9 cellular contexts compared by ENCODE assay signal in genomic region chr5:89397096-89397495, GRCh38.
DNase-seq lines count a peak whose midpoint lies in the region; ATAC-seq and TF ChIP-seq lines count a peak whose summit lies in the region.
"Had no signal": no experiment of that assay in that cellular context is flagged by ENCODE, and none has a peak within 500 bp of the region (broad histone marks: within the 10 kb centered on the region; RNA-seq: fewer than 3 reads in every experiment).

No MANE protein-coding gene starts in this region.

- peaks cover 19% of the 10 kb centered on the region for H3K4me1 Mint-ChIP-seq in activated naive CD8-positive, alpha-beta T cell treated with anti-CD3 and anti-CD28 coated beads, Interleukin-2, amount 50 U/mL, for 24 hours
- peaks cover 7% of the 10 kb centered on the region for H3K4me1 Mint-ChIP-seq in activated naive CD8-positive, alpha-beta T cell treated with anti-CD3 and anti-CD28 coated beads for 36 hours

- H3K9ac ChIP-seq in adipocyte (ENCODE audit: low read length), result no peak overlapping the region

- H3K9me3 Mint-ChIP-seq in activated naive CD8-positive, alpha-beta T cell treated with anti-CD3 and anti-CD28 coated beads, Interleukin-2, amount 50 U/mL, for 24 hours, result no peaks in the 10 kb centered on the region
- no peaks in the 10 kb centered on the region for H3K9me3 Mint-ChIP-seq in activated naive CD8-positive, alpha-beta T cell treated with anti-CD3 and anti-CD28 coated beads for 36 hours

- 56 to 63% methylated on average over 1 of the region's 1 CpG for WGBS in upper lobe of left lung, 2 donors

- peak overlapping the region; percentile 53 for H3K27ac Mint-ChIP-seq in activated naive CD8-positive, alpha-beta T cell treated with anti-CD3 and anti-CD28 coated beads, Interleukin-2, amount 50 U/mL, for 24 hours
- H3K27ac Mint-ChIP-seq in activated naive CD8-positive, alpha-beta T cell treated with anti-CD3 and anti-CD28 coated beads for 36 hours, result no peak overlapping the region

- H3K4me3 Mint-ChIP-seq in activated naive CD8-positive, alpha-beta T cell treated with anti-CD3 and anti-CD28 coated beads, Interleukin-2, amount 50 U/mL, for 24 hours, result no peak overlapping the region
- H3K4me3 Mint-ChIP-seq in activated naive CD8-positive, alpha-beta T cell treated with anti-CD3 and anti-CD28 coated beads for 36 hours, result no peak overlapping the region

- DNase-seq in activated naive CD8-positive, alpha-beta T cell treated with anti-CD3 and anti-CD28 coated beads, Interleukin-2, amount 50 U/mL, for 24 hours, result no peak
- DNase-seq in activated naive CD8-positive, alpha-beta T cell treated with anti-CD3 and anti-CD28 coated beads for 36 hours, result no peak
- peak; percentile 34 for DNase-seq in adipocyte (ENCODE audit: low read depth)
- DNase-seq in upper lobe of left lung, result no peak
- DNase-seq in NCI-H1694 treated with DMSO at 0.1 percent for 48 hours (lab: John Stamatoyannopoulos, UW), result no peak
- no peak for DNase-seq in COLO668 (lab: John Stamatoyannopoulos, UW; ENCODE audit: unreplicated experiment)
- DNase-seq in NCI-H146 treated with DMSO at 0.1 percent for 48 hours (lab: John Stamatoyannopoulos, UW; ENCODE audit: unreplicated experiment), result no peak
- DNase-seq: stimulated activated CD4-positive, alpha-beta T cell treated with anti-CD3 and anti-CD28 coated beads, Interleukin-15, amount 100 ng/mL, for 24 hours had no signal

- H3K4me3 ChIP-seq in adipocyte (ENCODE audit: low read length) (no peak overlapping the region), upper lobe of left lung (no peak overlapping the region)

- H3K27me3 ChIP-seq in adipocyte (replicated peaks; ENCODE audit: control insufficient read depth, insufficient read depth, low read length), result no peaks in the 10 kb centered on the region
- no peaks in the 10 kb centered on the region for H3K27me3 ChIP-seq in upper lobe of left lung

- no peak for TF ChIP-seq EP300 in upper lobe of left lung (IDR thresholded peaks at IDR 0.05)

- no peak for TF ChIP-seq CTCF in upper lobe of left lung (IDR thresholded peaks at IDR 0.05)

- H3K27ac ChIP-seq in upper lobe of left lung, result peak overlapping the region; percentile 50 to 73 (median 70)

- no peaks in the 10 kb centered on the region for H3K36me3 Mint-ChIP-seq in activated naive CD8-positive, alpha-beta T cell treated with anti-CD3 and anti-CD28 coated beads, Interleukin-2, amount 50 U/mL, for 24 hours (ENCODE audit: low read depth)
- no peaks in the 10 kb centered on the region for H3K36me3 Mint-ChIP-seq in activated naive CD8-positive, alpha-beta T cell treated with anti-CD3 and anti-CD28 coated beads for 36 hours

- H3K27me3 Mint-ChIP-seq in activated naive CD8-positive, alpha-beta T cell treated with anti-CD3 and anti-CD28 coated beads, Interleukin-2, amount 50 U/mL, for 24 hours, result no peaks in the 10 kb centered on the region
- H3K27me3 Mint-ChIP-seq in activated naive CD8-positive, alpha-beta T cell treated with anti-CD3 and anti-CD28 coated beads for 36 hours, result no peaks in the 10 kb centered on the region

- peaks cover 16% of the 10 kb centered on the region for H3K4me1 ChIP-seq in adipocyte (ENCODE audit: control insufficient read depth, insufficient read depth, low read length)
- peaks cover 0 to 14% (median 9%) of the 10 kb centered on the region in 4 donors for H3K4me1 ChIP-seq in upper lobe of left lung

- no peak for ATAC-seq in activated naive CD8-positive, alpha-beta T cell treated with anti-CD3 and anti-CD28 coated beads, Interleukin-2, amount 50 U/mL, for 24 hours
- ATAC-seq in HG03159 (IDR thresholded peaks at IDR 0.05; ENCODE audit: unreplicated experiment) (peak; percentile 75), upper lobe of left lung (ENCODE audit: low FRiP score in 2 of 2) (peak in 1 of 2 donors; percentile 82)

- H3K36me3 ChIP-seq in adipocyte (ENCODE audit: control insufficient read depth, insufficient read depth, low read length, severe bottlenecking) (no peaks in the 10 kb centered on the region), upper lobe of left lung (no peaks in the 10 kb centered on the region)

- no peak for TF ChIP-seq POLR2A in upper lobe of left lung (IDR thresholded peaks at IDR 0.05)

- H3K9me3 ChIP-seq in adipocyte (ENCODE audit: control insufficient read depth, low read length), result no peaks in the 10 kb centered on the region
- no peaks in the 10 kb centered on the region for H3K9me3 ChIP-seq in upper lobe of left lung
